ENCODE assay signal across 18 cellular contexts in the genomic region with DNA sequence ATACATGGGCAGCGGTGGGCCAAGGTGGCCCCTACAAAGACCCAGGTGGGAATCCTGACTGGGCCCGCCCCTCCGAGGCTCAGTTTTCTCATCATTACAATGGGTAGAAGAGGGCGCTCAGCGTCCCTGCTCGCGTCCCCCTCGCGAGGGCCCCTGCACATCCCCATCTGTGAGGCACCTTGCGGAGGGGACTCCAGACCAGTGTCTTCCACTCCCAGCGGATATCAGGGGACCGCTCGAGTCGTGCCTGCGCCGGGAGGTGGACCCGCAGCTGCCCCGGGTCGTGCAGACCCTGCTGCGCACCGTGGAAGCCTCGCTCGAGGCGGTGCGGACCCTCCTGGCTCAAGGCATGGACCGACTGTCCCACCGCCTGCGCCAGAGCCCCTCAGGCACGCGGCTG. TPM values are rescaled to one million over a fixed set of nuclear protein-coding genes. Genes with fewer than 3 reads are reported as not detected.
DNase-seq lines count a peak whose midpoint lies in the region; ATAC-seq, FAIRE-seq and TF ChIP-seq lines count a peak whose summit lies in the region.
"Had no signal": no experiment of that assay in that cellular context is flagged by ENCODE, and none has a peak within 500 bp of the region (broad histone marks: within the 10 kb centered on the region; RNA-seq: fewer than 3 reads in every experiment).

No MANE protein-coding gene starts in this region.

- 92% methylated on average over 22 of the region's 30 CpGs for WGBS in K562 (ENCODE audit: insufficient coverage, low coverage, missing lambda C conversion rate)
- no CpG with 5 or more reads among the region's 30 CpGs for WGBS in H9 (ENCODE audit: extremely low coverage, insufficient read length, low lambda C conversion rate)

- no peak overlapping the region for H2BK15ac ChIP-seq in H9 (ENCODE audit: low read depth, low read length)

- no peak overlapping the region for H4K91ac ChIP-seq in H9 (ENCODE audit: insufficient read length, low read depth, low read length)

- H3K56ac ChIP-seq in H9 (ENCODE audit: insufficient read length, low read depth, low read length) = no peak overlapping the region

- no peaks in the 10 kb centered on the region for H3K27me3 Mint-ChIP-seq in natural killer cell (ENCODE audit: low read depth in 2 of 2)
- no peaks in the 10 kb centered on the region for H3K27me3 Mint-ChIP-seq in natural killer cell treated with Interleukin-12 subunit alpha and Interleukin-12 subunit beta and Interleukin-15 and Interleukin-18, amount 100 ng/mL, for 72 hours
- no peaks in the 10 kb centered on the region for H3K27me3 Mint-ChIP-seq in memory B cell
- peaks cover 44% of the 10 kb centered on the region for H3K27me3 Mint-ChIP-seq in H9 (ENCODE audit: low read depth)

- in situ Hi-C loops in K562 (cut with MboI) = no loop called here

- H3K4me3 Mint-ChIP-seq in natural killer cell (no peak overlapping the region), memory B cell (no peak overlapping the region), H9 (peak overlapping the region in 1 of 2 experiments; percentile 88; a peak in 1 of 5 replicates)
- no peak overlapping the region for H3K4me3 Mint-ChIP-seq in natural killer cell treated with Interleukin-12 subunit alpha and Interleukin-12 subunit beta and Interleukin-15 and Interleukin-18, amount 100 ng/mL, for 72 hours

- H2BK12ac ChIP-seq in H9 (ENCODE audit: insufficient read length, low read depth, low read length) = no peak overlapping the region

- H3K9me3 Mint-ChIP-seq in natural killer cell (no peaks in the 10 kb centered on the region), memory B cell (no peaks in the 10 kb centered on the region), H9 (peaks cover 0 to 3% of the 10 kb centered on the region in 2 experiments; a peak in 2 of 5 replicates)
- no peaks in the 10 kb centered on the region for H3K9me3 Mint-ChIP-seq in natural killer cell treated with Interleukin-12 subunit alpha and Interleukin-12 subunit beta and Interleukin-15 and Interleukin-18, amount 100 ng/mL, for 72 hours
- H3K9me3 Mint-ChIP-seq: activated T-cell treated with anti-CD3 and anti-CD28 coated beads, Interleukin-2, amount 50 U/mL, for 24 hours; stimulated activated naive CD8-positive, alpha-beta T cell treated with anti-CD3 and anti-CD28 coated beads, Interleukin-15, Interleukin-2, amounts not matched to agents 100 ng/mL and 50 ng/mL, for 24 hours; T-helper 2 cell treated with Interferon-gamma antibody and Interleukin-4, amounts not matched to agents 5 μg/mL and 100 μg/mL, for 36 hours had no signal

- H2AK5ac ChIP-seq in H9 (ENCODE audit: insufficient read length, low read length) = no peak overlapping the region

- peaks cover 7% of the 10 kb centered on the region for H3K23me2 ChIP-seq in H9 (ENCODE audit: insufficient read length, low read depth, low read length, poor library complexity, severe bottlenecking)

- H3K27ac Mint-ChIP-seq in natural killer cell (peak overlapping the region; percentile 54 to 86), memory B cell (peak overlapping the region; percentile 90), H9 (no peak overlapping the region)
- H3K27ac Mint-ChIP-seq in natural killer cell treated with Interleukin-12 subunit alpha and Interleukin-12 subunit beta and Interleukin-15 and Interleukin-18, amount 100 ng/mL, for 72 hours = no peak overlapping the region
- H3K27ac Mint-ChIP-seq: stimulated activated naive CD8-positive, alpha-beta T cell treated with anti-CD3 and anti-CD28 coated beads, Interleukin-15, Interleukin-2, amounts not matched to agents 100 ng/mL and 50 ng/mL, for 24 hours had no signal

- intact Hi-C loops in natural killer cell (cut with micrococcal nuclease) (no loop called here), K562 (cut with micrococcal nuclease) (no loop called here)

- H3K18ac ChIP-seq in H9 (ENCODE audit: insufficient read length, low read depth, low read length) = no peak overlapping the region

- H2BK5ac ChIP-seq in H9 (ENCODE audit: insufficient read length, low read length) = no peak overlapping the region

- no peak overlapping the region for H2BK20ac ChIP-seq in H9 (ENCODE audit: low read depth, low read length, poor library complexity, severe bottlenecking)

- H3K4me1 Mint-ChIP-seq in natural killer cell = peaks cover 15 to 25% of the 10 kb centered on the region in 2 donors
- peaks cover 19 to 22% of the 10 kb centered on the region in 2 donors for H3K4me1 Mint-ChIP-seq in natural killer cell treated with Interleukin-12 subunit alpha and Interleukin-12 subunit beta and Interleukin-15 and Interleukin-18, amount 100 ng/mL, for 72 hours (ENCODE audit: low read depth in 2 of 2)
- H3K4me1 Mint-ChIP-seq in memory B cell = peaks cover 38% of the 10 kb centered on the region
- peaks cover 6 to 10% of the 10 kb centered on the region in 2 experiments for H3K4me1 Mint-ChIP-seq in H9

- DNase-seq in natural killer cell = no peak
- no peak for DNase-seq in natural killer cell treated with Interleukin-12 subunit alpha and Interleukin-12 subunit beta and Interleukin-15 and Interleukin-18, amount 100 ng/mL, for 72 hours (ENCODE audit: low spot score)
- no peak for DNase-seq in K562 (ENCODE audit: extremely low read depth in 1 of 4, low spot score in 3 of 4)
- peak in 1 of 2 donors; percentile 31 for DNase-seq in memory B cell (ENCODE audit: low spot score in 2 of 2)
- DNase-seq in H9 = no peak
- DNase-seq in activated gamma-delta T cell treated with Interleukin-2 at 50 U/mL for 16 hours = no peak

- H3K23ac ChIP-seq in H9 (ENCODE audit: insufficient read length, low read depth, low read length) = no peak overlapping the region

- H3K14ac ChIP-seq in H9 (ENCODE audit: insufficient read depth, low read length) = no peak overlapping the region; the same call in 1 of the 2 replicates

- no peaks in the 10 kb centered on the region for H3K36me3 ChIP-seq in K562 (ENCODE audit: control insufficient read depth, insufficient read depth, low read length)
- H3K36me3 ChIP-seq: MG63, thyroid gland, vagina had no signal

- H3K4me2 ChIP-seq in K562 (ENCODE audit: insufficient read depth, low read length) (no peak overlapping the region), H9 (ENCODE audit: insufficient read depth, insufficient read length, low read length) (no peak overlapping the region)

- TF ChIP-seq POLR2A in K562 (conservative IDR thresholded peaks at IDR 0.05) = no peak

- peaks cover 0 to 30% of the 10 kb centered on the region in 2 experiments; a peak in 3 of 5 replicates for H3K4me1 ChIP-seq in K562 (replicated peaks in 1 of 2; ENCODE audit: control insufficient read depth in 2 of 2, insufficient read depth in 2 of 2, low read length in 2 of 2)
- H3K4me1 ChIP-seq in H9 (ENCODE audit: insufficient read depth, low read length) = no peaks in the 10 kb centered on the region
- H3K4me1 ChIP-seq: Caco-2 had no signal

- H2BK120ac ChIP-seq in H9 (ENCODE audit: low read depth, low read length, poor library complexity, severe bottlenecking) = no peak overlapping the region

- no peak for TF ChIP-seq CTCF in natural killer cell (IDR thresholded peaks at IDR 0.05)
- TF ChIP-seq CTCF in K562 (IDR thresholded peaks at IDR 0.05 in 2 of 3, conservative IDR thresholded peaks at IDR 0.05 in 1 of 3; ENCODE audit: insufficient read depth in 2 of 3, low read depth in 1 of 3, low read length in 3 of 3) = no peak
- TF ChIP-seq CTCF in H9 (conservative IDR thresholded peaks at IDR 0.05) = no peak

- H4K8ac ChIP-seq in H9 (replicated peaks; ENCODE audit: insufficient read length, low read depth, low read length) = no peak overlapping the region

- H3K9ac ChIP-seq in K562 (ENCODE audit: insufficient read depth in 1 of 2, low read depth in 2 of 2, low read length in 2 of 2) (no peak overlapping the region), H9 (ENCODE audit: extremely low read depth, insufficient read length, low read length) (no peak overlapping the region)

- no peak for TF ChIP-seq EP300 in K562 (IDR thresholded peaks at IDR 0.05; ENCODE audit: low read length)

- H3K36me3 Mint-ChIP-seq in natural killer cell (no peaks in the 10 kb centered on the region), memory B cell (peaks cover 54% of the 10 kb centered on the region), H9 (ENCODE audit: insufficient read depth in 1 of 3, low read depth in 3 of 3) (no peaks in the 10 kb centered on the region; a peak in 1 of 7 replicates)
- no peaks in the 10 kb centered on the region for H3K36me3 Mint-ChIP-seq in natural killer cell treated with Interleukin-12 subunit alpha and Interleukin-12 subunit beta and Interleukin-15 and Interleukin-18, amount 100 ng/mL, for 72 hours

- no peaks in the 10 kb centered on the region for H3K79me2 ChIP-seq in K562 (ENCODE audit: control insufficient read depth, insufficient read depth, low read length)
- H3K79me2 ChIP-seq in H9 (ENCODE audit: insufficient read depth, low read length) = no peaks in the 10 kb centered on the region

- FAIRE-seq in K562 (lab: Jason Lieb, UNC) = no peak

- peaks cover 2% of the 10 kb centered on the region for H3K9me1 ChIP-seq in K562 (ENCODE audit: control insufficient read depth, insufficient read depth, low read length)

- POLR2A ChIA-PET in K562 (lab: Yijun Ruan, JAX) = no interaction called here

- BruUV-seq in K562 (replicated peaks; lab: Mats Ljungman, UMichigan) = no TSS peak

- H3K79me1 ChIP-seq in H9 (ENCODE audit: insufficient read depth, low read depth, low read length, poor library complexity, severe bottlenecking) = no peaks in the 10 kb centered on the region

- H4K5ac ChIP-seq in H9 (ENCODE audit: insufficient read length, low read depth, low read length) = no peak overlapping the region

- H3K27ac ChIP-seq in K562 (ENCODE audit: extremely low read depth, low read depth, low read length) (no peak overlapping the region), H9 (ENCODE audit: insufficient read length, low read depth, low read length) (no peak overlapping the region)
- H3K27ac ChIP-seq: epithelial cell of prostate, PC-9, thyroid gland had no signal

- no peak overlapping the region for H3K4me3 ChIP-seq in K562

- no peaks in the 10 kb centered on the region for H4K20me1 ChIP-seq in K562 (replicated peaks; ENCODE audit: control insufficient read depth, insufficient read depth, low read length)
- H4K20me1 ChIP-seq in H9 (ENCODE audit: control insufficient read depth, insufficient read depth, insufficient read length) = no peaks in the 10 kb centered on the region

- ATAC-seq in natural killer cell (no peak), K562 (no peak), memory B cell (ENCODE audit: low read depth) (no peak), GM18907 (IDR thresholded peaks at IDR 0.05; ENCODE audit: unreplicated experiment) (no peak), HG03520 (IDR thresholded peaks at IDR 0.05; ENCODE audit: unreplicated experiment) (no peak)
- no peak for ATAC-seq in natural killer cell treated with Interleukin-12 subunit alpha and Interleukin-12 subunit beta and Interleukin-15 and Interleukin-18, amount 100 ng/mL, for 72 hours

- no peak overlapping the region for H3K4ac ChIP-seq in H9 (ENCODE audit: low read depth, low read length)

- CTCF ChIA-PET in K562 (lab: Yijun Ruan, JAX; ENCODE audit: low intra/inter-chr PET ratio) = no interaction called here

- TF ChIP-seq RAD21 in K562 (CRISPR knock-in tag; conservative IDR thresholded peaks at IDR 0.05 in 1 of 2, IDR thresholded peaks at IDR 0.05 in 1 of 2) = no peak

- H3K9me3 ChIP-seq in K562 (replicated peaks; ENCODE audit: control insufficient read depth, insufficient read depth, low read depth, low read length) = no peaks in the 10 kb centered on the region
- no peaks in the 10 kb centered on the region for H3K9me3 ChIP-seq in H9 (ENCODE audit: control insufficient read depth, low read depth, low read length)
- H3K9me3 ChIP-seq: body of pancreas, Caco-2, MG63, thyroid gland, vagina had no signal

- H2AFZ ChIP-seq in K562 (ENCODE audit: low read depth, low read length) (no peak overlapping the region), H9 (ENCODE audit: low read length) (no peak overlapping the region)

- no peak overlapping the region for H3T11ph ChIP-seq in H9 (ENCODE audit: low read length)

- H3K27me3 ChIP-seq in K562 (ENCODE audit: control insufficient read depth in 2 of 2, insufficient read depth in 2 of 2, low read length in 2 of 2) (peaks cover 4 to 7% of the 10 kb centered on the region in 2 experiments; a peak in 2 of 5 replicates), H9 (ENCODE audit: insufficient read depth, low read length) (no peaks in the 10 kb centered on the region; the same call in 1 of the 2 replicates)
- H3K27me3 ChIP-seq: body of pancreas, thyroid gland, vagina had no signal

RNA-seq across cellular contexts. Expression of a gene that starts 15.3 kb away (rescaled TPM):
- total RNA-seq in natural killer cell (10 to 100 TPM; 39.0 to 55.4 (median 43.7) TPM), K562 (2014; rRNA removed) (82.6 and 90.5 TPM in 2 replicates), K562 (2014; rRNA removed; fragmentation: Illumina TruSeq; extraction: Trizol) (35.5 and 50.0 TPM in 2 replicates), K562 (2015; rRNA removed; fragmentation: Illumina TruSeq; extraction: Trizol) (64.3 and 64.8 TPM in 2 replicates), K562 (2021) (119 TPM in 2 replicates), H9 (2021) (45.3 and 48.5 TPM in 2 replicates)
- total RNA-seq in natural killer cell treated with Interleukin-12 subunit alpha and Interleukin-12 subunit beta and Interleukin-15 and Interleukin-18, amount 100 ng/mL, for 72 hours = 100 to 1,000 TPM in 1 of 2 donors, 10 to 100 TPM in 1; 53.9 to 122 TPM
- total RNA-seq in K562 (2011; cell fraction: chromatin; rRNA removed; ENCODE audit: low replicate concordance) = 106 and 273 TPM in 2 replicates
- 296 and 314 TPM in 2 replicates for total RNA-seq in K562 (2011; cell fraction: nucleolus; rRNA removed)
- total RNA-seq in K562 (2011; cell fraction: nucleoplasm; rRNA removed) = 215 and 219 TPM in 2 replicates
- polyA plus RNA-seq in K562 (2011; rRNA removed) (114 and 144 TPM in 2 replicates), K562 (2014; fragmentation: Illumina TruSeq; extraction: Trizol) (84.8 and 97.0 TPM in 2 replicates), K562 (2014; fragmentation: Nextera tagmentation; extraction: Ambion mirVana) (10 to 100 TPM in 1 of 2 experiments, 1 to 10 TPM in 1; 4.9 to 18.1 TPM), K562 (2014; rRNA removed) (86.0 and 87.5 TPM in 2 replicates)
- 128 and 182 TPM in 2 replicates for polyA plus RNA-seq in K562 (2011; cell fraction: cytosol; rRNA removed)
- polyA plus RNA-seq in K562 (2011; cell fraction: nucleus; rRNA removed) = 207 and 344 TPM in 2 replicates
- 78.2 and 109 TPM in 2 replicates for polyA plus RNA-seq in K562 (2012)
- 78.1 and 108 TPM in 2 replicates for polyA minus RNA-seq in K562 (2011; rRNA and poly(A)+ RNA removed)
- 89.7 and 127 TPM in 2 replicates for polyA minus RNA-seq in K562 (2011; cell fraction: cytosol; rRNA and poly(A)+ RNA removed)
- polyA minus RNA-seq in K562 (2011; cell fraction: nucleus; rRNA and poly(A)+ RNA removed) = 32.6 and 43.8 TPM in 2 replicates

RNA-seq across cellular contexts. Expression of a gene that starts 28.7 kb away (rescaled TPM):
- 10 to 100 TPM; 52.9 to 58.1 (median 57.8) TPM for total RNA-seq in natural killer cell
- total RNA-seq in natural killer cell treated with Interleukin-12 subunit alpha and Interleukin-12 subunit beta and Interleukin-15 and Interleukin-18, amount 100 ng/mL, for 72 hours = 10 to 100 TPM; 42.8 to 64.6 TPM
- 25.8 and 59.8 TPM in 2 replicates for total RNA-seq in K562 (2011; cell fraction: chromatin; rRNA removed; ENCODE audit: low replicate concordance)
- 50.9 and 57.9 TPM in 2 replicates for total RNA-seq in K562 (2011; cell fraction: nucleolus; rRNA removed)
- total RNA-seq in K562 (2011; cell fraction: nucleoplasm; rRNA removed) = 34.4 and 35.8 TPM in 2 replicates
- total RNA-seq in K562 (2014; rRNA removed) = 38.1 and 42.4 TPM in 2 replicates
- total RNA-seq in K562 (2014; rRNA removed; fragmentation: Illumina TruSeq; extraction: Trizol) = 5.7 and 10.9 TPM in 2 replicates
- total RNA-seq in K562 (2015; rRNA removed; fragmentation: Illumina TruSeq; extraction: Trizol) = 27.7 and 31.0 TPM in 2 replicates
- 61.1 and 65.5 TPM in 2 replicates for total RNA-seq in K562 (2021)
- polyA plus RNA-seq in K562 (2011; rRNA removed) = 21.2 and 39.4 TPM in 2 replicates
- 57.8 and 119 TPM in 2 replicates for polyA plus RNA-seq in K562 (2011; cell fraction: cytosol; rRNA removed)
- 39.0 and 56.0 TPM in 2 replicates for polyA plus RNA-seq in K562 (2011; cell fraction: nucleus; rRNA removed)
- 40.4 and 112 TPM in 2 replicates for polyA plus RNA-seq in K562 (2012)
- 23.7 and 27.1 TPM in 2 replicates for polyA plus RNA-seq in K562 (2014; fragmentation: Illumina TruSeq; extraction: Trizol)
- polyA plus RNA-seq in K562 (2014; fragmentation: Nextera tagmentation; extraction: Ambion mirVana) = 1 to 10 TPM in 1 of 2 experiments, under 1 TPM in 1; 0.79 to 1.1 TPM
- 51.7 and 52.6 TPM in 2 replicates for polyA plus RNA-seq in K562 (2014; rRNA removed)
- 13.2 and 17.5 TPM in 2 replicates for polyA minus RNA-seq in K562 (2011; rRNA and poly(A)+ RNA removed)
- 28.4 and 35.0 TPM in 2 replicates for polyA minus RNA-seq in K562 (2011; cell fraction: cytosol; rRNA and poly(A)+ RNA removed)
- polyA minus RNA-seq in K562 (2011; cell fraction: nucleus; rRNA and poly(A)+ RNA removed) = 23.0 and 27.4 TPM in 2 replicates
- 73.1 and 76.0 TPM in 2 replicates for total RNA-seq in H9 (2021)

Comparison
In these comparisons a context has a peak if more than half of its experiments do, and no peak if none do; other contexts are left out.
1. H3K27ac Mint-ChIP-seq: peak in natural killer cell (2 of 2) and memory B cell (single experiment); none in natural killer cell treated with Interleukin-12 subunit alpha and Interleukin-12 subunit beta and Interleukin-15 and Interleukin-18, amount 100 ng/mL, for 72 hours (0 of 2) and H9 (0 of 3).